11 cellular contexts compared by ENCODE assay signal in genomic region chr14:35050652-35051051, GRCh38. TPM values are rescaled to one million over a fixed set of nuclear protein-coding genes. Genes with fewer than 3 reads are reported as not detected.
DNase-seq lines count a peak whose midpoint lies in the region; ATAC-seq, FAIRE-seq and TF ChIP-seq lines count a peak whose summit lies in the region.
"Had no signal": no experiment of that assay in that cellular context is flagged by ENCODE, and none has a peak within 500 bp of the region (broad histone marks: within the 10 kb centered on the region; RNA-seq: fewer than 3 reads in every experiment).

No MANE protein-coding gene starts in this region.

- no peaks in the 10 kb centered on the region for H3K9me1 ChIP-seq in endothelial cell of umbilical vein (replicated peaks; ENCODE audit: control insufficient read depth, extremely low read depth, insufficient read depth, low read length)

- peaks cover 11% of the 10 kb centered on the region for H3K79me2 ChIP-seq in endothelial cell of umbilical vein (ENCODE audit: control insufficient read depth, insufficient read depth, low read length)

- no peak for ATAC-seq in HG02973 (IDR thresholded peaks at IDR 0.05; ENCODE audit: unreplicated experiment)
- ATAC-seq: WTC11 had no signal

- H3K27ac ChIP-seq in endothelial cell of umbilical vein (ENCODE audit: insufficient read depth, low read depth, low read length): peak overlapping the region; percentile 21
- peak overlapping the region; percentile 38 for H3K27ac ChIP-seq in neutrophil

- intact Hi-C loops in endothelial cell of umbilical vein (cut with micrococcal nuclease): no loop called here

- CTCF ChIA-PET in endothelial cell of umbilical vein (lab: Charles Lee): interaction anchor here (1.0 kb wide), 1 partner anchor 11 kb away, joined by 3 read pairs; no protein-coding TSS in a partner anchor

- POLR2A ChIA-PET in endothelial cell of umbilical vein (lab: Charles Lee): interaction anchor here (0.5 to 0.7 kb wide), 2 partner anchors 52 to 351 kb away, joined by 3 to 5 read pairs; no protein-coding TSS in a partner anchor

- FAIRE-seq in endothelial cell of umbilical vein (lab: Jason Lieb, UNC): no peak

- TF ChIP-seq CTCF in endothelial cell of umbilical vein (IDR thresholded peaks at IDR 0.05; ENCODE audit: extremely low read depth in 1 of 2, insufficient read depth in 1 of 2, low read depth in 1 of 2, low read length in 2 of 2) (no peak), neutrophil (IDR thresholded peaks at IDR 0.05) (no peak)

- DNase-seq in GDM1 (lab: John Stamatoyannopoulos, UW) (peak; percentile 11), OCI-M1 (lab: John Stamatoyannopoulos, UW) (peak; percentile 69), endothelial cell of umbilical vein (ENCODE audit: low read depth, low spot score) (peak; percentile 54)
- DNase-seq in activated CD8-positive, alpha-beta memory T cell treated with anti-CD3 and anti-CD28 coated beads for 24 hours: no peak
- no peak for DNase-seq in stimulated activated CD4-positive, alpha-beta T cell treated with anti-CD3 and anti-CD28 coated beads, Interleukin-4, amount 100 ng/mL, for 24 hours
- DNase-seq in stimulated activated CD4-positive, alpha-beta T cell treated with anti-CD3 and anti-CD28 coated beads, Interleukin-15, amount 100 ng/mL, for 24 hours: no peak
- DNase-seq: activated naive CD4-positive, alpha-beta T cell treated with anti-CD3 and anti-CD28 coated beads, Interleukin-2, amount 50 U/mL, for 16 hours; midbrain had no signal

- H2AFZ ChIP-seq in endothelial cell of umbilical vein (ENCODE audit: low read depth, low read length): no peak overlapping the region

- H3K27me3 ChIP-seq in endothelial cell of umbilical vein (ENCODE audit: control insufficient read depth in 2 of 2, insufficient read depth in 2 of 2, low read length in 2 of 2): no peaks in the 10 kb centered on the region
- H3K27me3 ChIP-seq in neutrophil: no peaks in the 10 kb centered on the region

- H3K4me3 ChIP-seq in endothelial cell of umbilical vein (replicated peaks in 1 of 3; ENCODE audit: insufficient read depth in 1 of 3, low read depth in 1 of 3, low read length in 3 of 3): no peak overlapping the region
- no peak overlapping the region for H3K4me3 ChIP-seq in neutrophil (ENCODE audit: low read depth in 1 of 2, low read length in 1 of 2)

- H3K4me2 ChIP-seq in endothelial cell of umbilical vein (ENCODE audit: insufficient read depth, low read length): no peak overlapping the region

- no peaks in the 10 kb centered on the region for H3K36me3 ChIP-seq in endothelial cell of umbilical vein (ENCODE audit: control insufficient read depth in 2 of 2, extremely low read depth in 1 of 2, insufficient read depth in 2 of 2, low read length in 2 of 2)
- peaks cover 36% of the 10 kb centered on the region for H3K36me3 ChIP-seq in neutrophil

- no peaks in the 10 kb centered on the region for H4K20me1 ChIP-seq in endothelial cell of umbilical vein (replicated peaks; ENCODE audit: control insufficient read depth, extremely low read depth, insufficient read depth, low read length)

- dilution Hi-C loops in endothelial cell of umbilical vein (cut with MboI; ENCODE audit: extremely low pct_ligation_motif_present, low sequenced_read_pairs): no loop called here

- no peak overlapping the region for H3K9ac ChIP-seq in endothelial cell of umbilical vein (replicated peaks; ENCODE audit: extremely low read depth, insufficient read depth, low read length)

- no peak for TF ChIP-seq POLR2A in endothelial cell of umbilical vein (IDR thresholded peaks at IDR 0.05; ENCODE audit: low read depth, low read length)

- H3K4me1 ChIP-seq in endothelial cell of umbilical vein (ENCODE audit: control insufficient read depth, extremely low read depth, insufficient read depth, low read length) (peaks cover 18% of the 10 kb centered on the region), neutrophil (ENCODE audit: control insufficient read depth in 1 of 2, insufficient read depth in 1 of 2, low read depth in 1 of 2, low read length in 1 of 2) (peaks cover 22 to 23% of the 10 kb centered on the region in 2 experiments)

- no peaks in the 10 kb centered on the region for H3K9me3 ChIP-seq in endothelial cell of umbilical vein (replicated peaks; ENCODE audit: control insufficient read depth, insufficient read depth, low read length)
- H3K9me3 ChIP-seq in neutrophil: no peaks in the 10 kb centered on the region

- BruUV-seq in endothelial cell of umbilical vein (replicated peaks; lab: Mats Ljungman, UMichigan): no TSS peak

TF ChIP-seq in endothelial cell of umbilical vein, 7 proteins besides CTCF, POLR2A, EP300 and RAD21:
- TF ChIP-seq MAX (IDR thresholded peaks at IDR 0.05; ENCODE audit: insufficient read depth, insufficient read length): no peak
- peak; percentile 11 for TF ChIP-seq FOS (IDR thresholded peaks at IDR 0.05; ENCODE audit: borderline replicate concordance, insufficient read depth, low read length)
- TF ChIP-seq JUN (IDR thresholded peaks at IDR 0.05; ENCODE audit: borderline replicate concordance, insufficient read depth, insufficient read length, low read depth): peak; percentile 12
- no peak for TF ChIP-seq POLR2AphosphoS5 (IDR thresholded peaks at IDR 0.05; ENCODE audit: insufficient read depth, low read depth, low read length)
- TF ChIP-seq MYC (IDR thresholded peaks at IDR 0.05; ENCODE audit: low read depth, low read length): no peak
- no peak for TF ChIP-seq EZH2 (IDR thresholded peaks at IDR 0.05; ENCODE audit: borderline replicate concordance, low read depth, low read length, severe bottlenecking)
- no peak for TF ChIP-seq GATA2 (IDR thresholded peaks at IDR 0.05; ENCODE audit: insufficient read depth, insufficient read length, low read depth, low read length)

RNA-seq across cellular contexts. Expression of gene FAM177A1, which starts 4.6 kb away (rescaled TPM):
- 48.2 and 64.1 TPM in 2 replicates for total RNA-seq in endothelial cell of umbilical vein
- 19.9 and 22.1 TPM in 2 replicates for polyA plus RNA-seq in endothelial cell of umbilical vein
- 25.0 and 25.3 TPM in 2 replicates for polyA plus RNA-seq in endothelial cell of umbilical vein (2011; cell fraction: cytosol; rRNA removed)
- polyA plus RNA-seq in endothelial cell of umbilical vein (2011; cell fraction: nucleus; rRNA removed): 12.2 and 14.5 TPM in 2 replicates
- 45.5 and 46.8 TPM in 2 replicates for polyA plus RNA-seq in endothelial cell of umbilical vein (2012)
- polyA minus RNA-seq in endothelial cell of umbilical vein: 7.0 and 15.4 TPM in 2 replicates
- polyA minus RNA-seq in endothelial cell of umbilical vein (2011; cell fraction: cytosol; rRNA and poly(A)+ RNA removed): 19.0 TPM
- 8.7 and 12.9 TPM in 2 replicates for polyA minus RNA-seq in endothelial cell of umbilical vein (2011; cell fraction: nucleus; rRNA and poly(A)+ RNA removed)

Comparison
In these comparisons a context has a peak if more than half of its experiments do, and no peak if none do; other contexts are left out.
1. DNase-seq: peak in GDM1 (single experiment), OCI-M1 (single experiment) and endothelial cell of umbilical vein (single experiment); none in activated CD8-positive, alpha-beta memory T cell treated with anti-CD3 and anti-CD28 coated beads for 24 hours (single experiment), stimulated activated CD4-positive, alpha-beta T cell treated with anti-CD3 and anti-CD28 coated beads, Interleukin-4, amount 100 ng/mL, for 24 hours (single experiment) and stimulated activated CD4-positive, alpha-beta T cell treated with anti-CD3 and anti-CD28 coated beads, Interleukin-15, amount 100 ng/mL, for 24 hours (single experiment).